ENCODE assay signal across 8 cellular contexts in genomic region chr6:144283781-144284473, GRCh38. TPM values are rescaled to one million over a fixed set of nuclear protein-coding genes. Genes with fewer than 3 reads are reported as not detected.
DNase-seq lines count a peak whose midpoint lies in the region; ATAC-seq and FAIRE-seq lines count a peak whose summit lies in the region.

No MANE protein-coding gene starts in this region.

- intact Hi-C loops in CD4-positive, alpha-beta memory T cell (cut with micrococcal nuclease): loop anchor here (2.0 to 10.0 kb wide), 3 partner anchors 67 to 191 kb away; no protein-coding TSS in a partner anchor

- DNase-seq in CD4-positive, alpha-beta memory T cell: no peak
- DNase-seq in NAMALWA (ENCODE audit: low spot score) (peak; percentile 11), dermis blood vessel endothelial cell (peak; percentile 54), iPS-NIHi11 (ENCODE audit: low spot score) (no peak), HTR-8/SVneo (ENCODE audit: insufficient read length, low spot score) (no peak)
- DNase-seq in naive thymus-derived CD8-positive, alpha-beta T cell: peak in 1 of 10 donors; percentile 3

- peaks cover 0 to 9% of the 10 kb centered on the region in 2 donors for H3K36me3 Mint-ChIP-seq in CD4-positive, alpha-beta memory T cell
- H3K36me3 Mint-ChIP-seq in naive thymus-derived CD8-positive, alpha-beta T cell: no peaks in the 10 kb centered on the region

- H3K4me3 Mint-ChIP-seq in CD4-positive, alpha-beta memory T cell: peak overlapping the region; percentile 86 to 98 (median 94)
- peak overlapping the region; percentile 91 to 99 (median 94) for H3K4me3 Mint-ChIP-seq in naive thymus-derived CD8-positive, alpha-beta T cell

- H3K4me1 ChIP-seq in CD4-positive, alpha-beta memory T cell (ENCODE audit: insufficient read depth, low read length): peaks cover 20% of the 10 kb centered on the region

- FAIRE-seq in HTR-8/SVneo (lab: Jason Lieb, UNC): no peak

- no peak for ATAC-seq in naive thymus-derived CD8-positive, alpha-beta T cell
- ATAC-seq in HG03045 (IDR thresholded peaks at IDR 0.05; ENCODE audit: unreplicated experiment): no peak
- ATAC-seq in GM18870 (IDR thresholded peaks at IDR 0.05; ENCODE audit: unreplicated experiment): no peak

- POLR2A ChIA-PET in CD4-positive, alpha-beta memory T cell (lab: Charles Lee; ENCODE audit: partially characterized antibody): no interaction called here
- POLR2A ChIA-PET in naive thymus-derived CD8-positive, alpha-beta T cell (lab: Charles Lee): no interaction called here

- no peak overlapping the region for H3K27ac ChIP-seq in CD4-positive, alpha-beta memory T cell (ENCODE audit: low read depth, low read length)

- no peaks in the 10 kb centered on the region for H3K9me3 Mint-ChIP-seq in CD4-positive, alpha-beta memory T cell
- H3K9me3 Mint-ChIP-seq in naive thymus-derived CD8-positive, alpha-beta T cell: no peaks in the 10 kb centered on the region

- peak overlapping the region; percentile 38 to 89 for H3K4me3 ChIP-seq in CD4-positive, alpha-beta memory T cell (ENCODE audit: low read length in 2 of 2)

- no peaks in the 10 kb centered on the region for H3K36me3 ChIP-seq in CD4-positive, alpha-beta memory T cell (ENCODE audit: insufficient read depth, low read length)

- no peaks in the 10 kb centered on the region for H3K27me3 ChIP-seq in CD4-positive, alpha-beta memory T cell (ENCODE audit: insufficient read depth, low read length)

- H3K27me3 Mint-ChIP-seq in CD4-positive, alpha-beta memory T cell: no peaks in the 10 kb centered on the region
- peaks cover 5 to 24% (median 13%) of the 10 kb centered on the region in 5 donors for H3K27me3 Mint-ChIP-seq in naive thymus-derived CD8-positive, alpha-beta T cell

- H3K4me1 Mint-ChIP-seq in CD4-positive, alpha-beta memory T cell: peaks cover 9 to 23% (median 17%) of the 10 kb centered on the region in 4 donors
- H3K4me1 Mint-ChIP-seq in naive thymus-derived CD8-positive, alpha-beta T cell: peaks cover 15 to 27% (median 19%) of the 10 kb centered on the region in 4 donors

- peak overlapping the region in 3 of 7 donors; percentile 8 to 47 (median 14) for H3K27ac Mint-ChIP-seq in CD4-positive, alpha-beta memory T cell
- peak overlapping the region in 1 of 10 donors; percentile 65 for H3K27ac Mint-ChIP-seq in naive thymus-derived CD8-positive, alpha-beta T cell

- CTCF ChIA-PET in CD4-positive, alpha-beta memory T cell (lab: Charles Lee; ENCODE audit: partially characterized antibody): no interaction called here

- H3K9me3 ChIP-seq in CD4-positive, alpha-beta memory T cell (ENCODE audit: control insufficient read depth in 1 of 2, low read length in 2 of 2): no peaks in the 10 kb centered on the region

RNA-seq across cellular contexts. Expression of gene UTRN, which starts 1.2 kb away (rescaled TPM):
- 100 to 1,000 TPM; 219 to 227 TPM for total RNA-seq in CD4-positive, alpha-beta memory T cell
- polyA plus RNA-seq in CD4-positive, alpha-beta memory T cell: 10 to 100 TPM; 18.8 to 99.0 TPM
- total RNA-seq in dermis blood vessel endothelial cell: 719 and 803 TPM in 2 replicates
- 100 to 1,000 TPM; 140 to 153 TPM for total RNA-seq in naive thymus-derived CD8-positive, alpha-beta T cell
- 10 to 100 TPM; 37.9 to 40.3 (median 38.2) TPM for polyA plus RNA-seq in naive thymus-derived CD8-positive, alpha-beta T cell

Comparison
In these comparisons a context has a peak if more than half of its experiments do, and no peak if none do; other contexts are left out.
1. DNase-seq: peak in NAMALWA (single experiment) and dermis blood vessel endothelial cell (single experiment); none in CD4-positive, alpha-beta memory T cell (0 of 5), iPS-NIHi11 (single experiment) and HTR-8/SVneo (single experiment).